Comparison of ENCODE assay signal across 24 cellular contexts in the genomic region with DNA sequence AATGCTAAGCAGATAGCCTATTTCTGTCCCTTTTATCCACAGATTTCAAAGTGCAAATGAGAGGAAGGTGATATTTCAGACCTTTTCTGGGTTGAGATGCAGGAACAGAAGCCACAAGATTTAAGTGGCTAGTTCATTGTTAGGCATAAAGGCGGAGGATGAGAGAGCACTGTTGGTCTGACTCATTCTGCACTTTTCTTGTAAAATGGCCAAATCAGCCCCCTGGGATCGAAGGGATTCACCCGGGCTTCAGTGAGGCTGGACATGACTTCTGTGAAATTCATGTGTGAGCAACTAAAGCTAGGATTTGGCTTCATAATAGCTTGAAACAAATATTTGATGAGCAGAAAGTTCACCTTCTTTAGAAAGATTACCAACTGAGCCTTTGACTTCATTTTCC.
DNase-seq lines count a peak whose midpoint lies in the region; ATAC-seq, FAIRE-seq and TF ChIP-seq lines count a peak whose summit lies in the region.
"Had no signal": no experiment of that assay in that cellular context is flagged by ENCODE, and none has a peak within 500 bp of the region (broad histone marks: within the 10 kb centered on the region; RNA-seq: fewer than 3 reads in every experiment).

No MANE protein-coding gene starts in this region.

- H3K4me2 ChIP-seq in GM12878 (ENCODE audit: control insufficient read depth, insufficient read depth): no peak overlapping the region

- TF ChIP-seq CTCF in heart left ventricle (IDR thresholded peaks at IDR 0.05) (no peak), GM12878 (IDR thresholded peaks at IDR 0.05 in 2 of 3, conservative IDR thresholded peaks at IDR 0.05 in 1 of 3; ENCODE audit: control insufficient read depth in 2 of 3, extremely low read depth in 1 of 3, insufficient read depth in 1 of 3, low read depth in 3 of 3, low read length in 3 of 3) (no peak), GM20000 (IDR thresholded peaks at IDR 0.05; ENCODE audit: extremely low read depth, missing control alignments) (no peak)

- H3K9me3 ChIP-seq in heart left ventricle (no peaks in the 10 kb centered on the region), GM12878 (replicated peaks; ENCODE audit: control insufficient read depth, insufficient read depth, low read length) (no peaks in the 10 kb centered on the region)
- H3K9me3 ChIP-seq: BE2C, gastroesophageal sphincter, right atrium auricular region, upper lobe of right lung had no signal

- no peak for TF ChIP-seq RAD21 in GM12878 (IDR thresholded peaks at IDR 0.05; ENCODE audit: insufficient read depth, low read depth, low read length)

- H4K20me1 ChIP-seq in GM12878 (ENCODE audit: control insufficient read depth, insufficient read depth): no peaks in the 10 kb centered on the region

- RAD21 ChIA-PET in GM12878 (lab: Charles Lee; ENCODE audit: unreplicated experiment): interaction anchor here (0.7 kb wide), 1 partner anchor 73 kb away, joined by 3 read pairs; no protein-coding TSS in a partner anchor

- CTCF ChIA-PET in GM12878 (lab: Yijun Ruan, JAX): no interaction called here

- SMC1A ChIA-PET in GM12878 (lab: Charles Lee; ENCODE audit: uncharacterized antibody, unreplicated experiment): interaction anchor here (1.0 to 5.6 kb wide), 2 partner anchors 10 to 11 kb away, joined by 5 to 29 read pairs; no protein-coding TSS in a partner anchor

- no peak overlapping the region for H2AFZ ChIP-seq in GM12878 (ENCODE audit: control insufficient read depth, low read depth, low read length)

- 56 to 80% (median 67%) methylated on average over 3 of the region's 3 CpGs for WGBS in heart left ventricle, 4 donors
- WGBS in GM12878 (ENCODE audit: insufficient coverage, insufficient replicate concordance, low lambda C conversion rate, missing lambda C conversion rate): 3% methylated on average over 3 of the region's 3 CpGs

- H3K9ac ChIP-seq in GM12878 (ENCODE audit: control insufficient read depth, insufficient read depth, low read length): no peak overlapping the region

- in situ Hi-C loops in GM12878 (cut with MboI): no loop called here

- POLR2A ChIA-PET in GM12878 (lab: Charles Lee): no interaction called here

- no peak overlapping the region for H3K4me3 ChIP-seq in heart left ventricle
- H3K4me3 ChIP-seq in GM12878: no peak overlapping the region
- H3K4me3 ChIP-seq: gastroesophageal sphincter, right atrium auricular region, upper lobe of right lung had no signal

- TF ChIP-seq EP300 in GM12878 (IDR thresholded peaks at IDR 0.05; ENCODE audit: borderline replicate concordance in 1 of 2, control insufficient read depth in 1 of 2, low read depth in 2 of 2, low read length in 2 of 2): no peak

- FAIRE-seq in GM12878 (lab: Jason Lieb, UNC): no peak

- H3K36me3 ChIP-seq in heart left ventricle (peaks cover 0 to 24% (median 7%) of the 10 kb centered on the region in 9 donors), GM12878 (ENCODE audit: control insufficient read depth in 2 of 2, insufficient read depth in 2 of 2, low read length in 1 of 2) (no peaks in the 10 kb centered on the region)
- H3K36me3 ChIP-seq: upper lobe of right lung had no signal

- TF ChIP-seq POLR2A in heart left ventricle (IDR thresholded peaks at IDR 0.05) (no peak), GM12878 (IDR thresholded peaks at IDR 0.05; ENCODE audit: low read depth, low read length) (no peak)

- H3K27me3 ChIP-seq in heart left ventricle (no peaks in the 10 kb centered on the region), GM12878 (replicated peaks in 1 of 2; ENCODE audit: control insufficient read depth in 2 of 2, insufficient read depth in 2 of 2, low read length in 1 of 2) (no peaks in the 10 kb centered on the region; a peak in 1 of 4 replicates)
- H3K27me3 ChIP-seq: BE2C, gastroesophageal sphincter, right atrium auricular region, upper lobe of right lung had no signal

- H3K27ac ChIP-seq in heart left ventricle (no peak overlapping the region), GM12878 (ENCODE audit: control insufficient read depth, insufficient read depth) (no peak overlapping the region)
- H3K27ac ChIP-seq: gastroesophageal sphincter, right atrium auricular region, upper lobe of right lung had no signal

- intact Hi-C loops in heart left ventricle (cut with DNase I): no loop called here
- intact Hi-C loops in Right ventricle myocardium inferior (cut with DNase I): no loop called here
- intact Hi-C loops in GM12878 (cut with micrococcal nuclease; ENCODE audit: unreplicated experiment): no loop called here

- no TSS peak for BruUV-seq in GM12878 (replicated peaks; lab: Mats Ljungman, UMichigan)

- H3K79me2 ChIP-seq in GM12878 (ENCODE audit: control insufficient read depth, insufficient read depth, low read length): no peaks in the 10 kb centered on the region

- peak in 1 of 4 donors; percentile 63 for ATAC-seq in heart left ventricle
- no peak for ATAC-seq in Right ventricle myocardium inferior
- peak; percentile 54 for ATAC-seq in GM12878
- ATAC-seq: gastroesophageal sphincter; naive thymus-derived CD8-positive, alpha-beta T cell; upper lobe of right lung had no signal

- H3K4me1 ChIP-seq in heart left ventricle (peaks cover 0 to 10% (median 0%) of the 10 kb centered on the region in 12 donors), GM12878 (ENCODE audit: control insufficient read depth, insufficient read depth, low read length) (no peaks in the 10 kb centered on the region)
- H3K4me1 ChIP-seq: BE2C, gastroesophageal sphincter, right atrium auricular region, upper lobe of right lung had no signal

- peak in 3 of 5 donors; percentile 37 to 48 (median 44) for DNase-seq in heart left ventricle
- DNase-seq in Right ventricle myocardium inferior (ENCODE audit: missing footprints): no peak
- no peak for DNase-seq in GM12878 (ENCODE audit: low read depth, low spot score)
- peak; percentile 17 for DNase-seq in iris pigment epithelial cell (ENCODE audit: low read depth)
- DNase-seq in stromal cell of bone marrow (ENCODE audit: low read depth): peak; percentile 88
- DNase-seq in GM20000 (ENCODE audit: low spot score): no peak
- DNase-seq in NCI-H526 (lab: John Stamatoyannopoulos, UW): no peak
- no peak for DNase-seq in NCI-H2081 (lab: John Stamatoyannopoulos, UW)
- DNase-seq: 8988T; activated CD4-positive, alpha-beta memory T cell treated with anti-CD3 and anti-CD28 coated beads for 36 hours; activated gamma-delta T cell treated with Interleukin-2 at 50 U/mL for 16 hours; BE2C; EL; mesendoderm; MV-4-11; naive thymus-derived CD8-positive, alpha-beta T cell; NCI-H1694 treated with DMSO at 0.1 percent for 48 hours; NCI-H2227 treated with DMSO at 0.1 percent for 48 hours; NCI-H82; stimulated activated CD8-positive, alpha-beta memory T cell treated with anti-CD3 and anti-CD28 coated beads, Interleukin-4, amount 100 ng/mL, for 48 hours; T-helper 9 cell; upper lobe of right lung had no signal

TF ChIP-seq in GM12878, 131 proteins besides CTCF, POLR2A, EP300 and RAD21:
- no peak for TF ChIP-seq MYB (IDR thresholded peaks at IDR 0.05; ENCODE audit: borderline replicate concordance, low read depth, low read length)
- TF ChIP-seq TAF1 (IDR thresholded peaks at IDR 0.05; ENCODE audit: borderline replicate concordance, low read depth, low read length): no peak
- TF ChIP-seq KLF5 (IDR thresholded peaks at IDR 0.05; ENCODE audit: partially characterized antibody): no peak
- TF ChIP-seq HDGF (IDR thresholded peaks at IDR 0.05): no peak
- TF ChIP-seq SMARCA5 (IDR thresholded peaks at IDR 0.05): no peak
- TF ChIP-seq YBX1 (IDR thresholded peaks at IDR 0.05): no peak
- no peak for TF ChIP-seq SREBF2 (IDR thresholded peaks at IDR 0.05; ENCODE audit: low read length)
- no peak for TF ChIP-seq ESRRA (IDR thresholded peaks at IDR 0.05; ENCODE audit: low read length)
- no peak for TF ChIP-seq EGR1 (IDR thresholded peaks at IDR 0.05; ENCODE audit: borderline replicate concordance in 1 of 2, low read depth in 2 of 2, low read length in 2 of 2)
- no peak for TF ChIP-seq WRNIP1 (IDR thresholded peaks at IDR 0.05; ENCODE audit: borderline replicate concordance, low read depth, low read length)
TF ChIP-seq in GM12878: peak in this region for 0.

Comparison
In these comparisons a context has a peak if more than half of its experiments do, and no peak if none do; other contexts are left out.
1. DNase-seq: peak in heart left ventricle (3 of 5), iris pigment epithelial cell (single experiment) and stromal cell of bone marrow (single experiment); none in Right ventricle myocardium inferior (single experiment), GM12878 (single experiment), GM20000 (single experiment), NCI-H526 (0 of 2) and NCI-H2081 (0 of 2).